Comparison of ENCODE assay signal across 8 cellular contexts in genomic region chr17:30116661-30117547, GRCh38. TPM values are rescaled to one million over a fixed set of nuclear protein-coding genes. Genes with fewer than 3 reads are reported as not detected.
DNase-seq lines count a peak whose midpoint lies in the region; ATAC-seq, FAIRE-seq and TF ChIP-seq lines count a peak whose summit lies in the region.

Gene NSRP1, plus strand, starts transcription at chr17:30116816. Its CDS starts 28 bp downstream, at chr17:30116844.

- H3K4me1 ChIP-seq in CD8-positive, alpha-beta memory T cell (ENCODE audit: insufficient read depth, low read length) = peaks cover 20% of the 10 kb centered on the region
- H3K4me1 ChIP-seq in HUES48 (ENCODE audit: control insufficient read depth, insufficient read depth, low read length) (0 out of 2 replicates have a peak, but pooled peaks cover 4% of the 10 kb centered on the region), NT2/D1 (ENCODE audit: insufficient read depth, insufficient read length) (no peaks in the 10 kb centered on the region), H1 (replicated peaks in 1 of 4; ENCODE audit: control insufficient read depth in 3 of 4, insufficient read depth in 4 of 4, low read length in 3 of 4) (no peaks in the 10 kb centered on the region)

- peak within 1 kb of the TSS; percentile 97 for H3K56ac ChIP-seq in H1 (replicated peaks; ENCODE audit: insufficient read length, low read depth, low read length)

- H3K36me3 Mint-ChIP-seq in CD8-positive, alpha-beta memory T cell = peaks cover 4 to 28% (median 9%) of the 10 kb centered on the region in 3 donors
- peaks cover 13% of the 10 kb centered on the region for H3K36me3 Mint-ChIP-seq in memory B cell

- no peak within 1 kb of the TSS for H2BK120ac ChIP-seq in H1 (replicated peaks; ENCODE audit: low read depth, low read length)

- no peaks in the 10 kb centered on the region for H3K27me3 ChIP-seq in CD8-positive, alpha-beta memory T cell (ENCODE audit: insufficient read depth, low read length, poor library complexity, severe bottlenecking)
- H3K27me3 ChIP-seq in HUES48 (ENCODE audit: control insufficient read depth, insufficient read depth, low read length) = no peaks in the 10 kb centered on the region
- no peaks in the 10 kb centered on the region for H3K27me3 ChIP-seq in NT2/D1 (ENCODE audit: insufficient read depth, insufficient read length)
- no peaks in the 10 kb centered on the region for H3K27me3 ChIP-seq in H1 (replicated peaks in 1 of 4; ENCODE audit: control insufficient read depth in 3 of 4, extremely low read depth in 1 of 4, insufficient read depth in 3 of 4, low read length in 3 of 4)

- H4K5ac ChIP-seq in H1 (ENCODE audit: insufficient read length, low read depth, low read length) = peak within 1 kb of the TSS; percentile 93

- H3K9me3 ChIP-seq in CD8-positive, alpha-beta memory T cell (ENCODE audit: low read length) = no peaks in the 10 kb centered on the region
- H3K9me3 ChIP-seq in HUES48 (ENCODE audit: control insufficient read depth, insufficient read depth, low read length) = no peaks in the 10 kb centered on the region
- H3K9me3 ChIP-seq in NT2/D1 (ENCODE audit: insufficient read depth, low read length) = no peaks in the 10 kb centered on the region
- no peaks in the 10 kb centered on the region for H3K9me3 ChIP-seq in H1 (ENCODE audit: insufficient read depth in 2 of 2, low read depth in 1 of 2, low read length in 1 of 2)

- peak within 1 kb of the TSS; percentile 45; the same call in 1 of the 2 replicates for H2AK5ac ChIP-seq in H1 (ENCODE audit: low read depth, low read length)

- peak within 1 kb of the TSS; percentile 99 for H3K9ac ChIP-seq in HUES48 (ENCODE audit: low read depth, low read length)
- peak within 1 kb of the TSS; percentile 98 for H3K9ac ChIP-seq in NT2/D1 (ENCODE audit: insufficient read length, low read depth)
- peak within 1 kb of the TSS; percentile 96 to 100 (median 100) for H3K9ac ChIP-seq in H1 (replicated peaks in 1 of 4; ENCODE audit: extremely low read depth in 1 of 4, low read depth in 3 of 4, low read length in 3 of 4)

- TF ChIP-seq RAD21 in H1 (IDR thresholded peaks at IDR 0.05 in 1 of 2, conservative IDR thresholded peaks at IDR 0.05 in 1 of 2; ENCODE audit: low read depth in 2 of 2, low read length in 2 of 2) = no peak

- peak within 1 kb of the TSS; percentile 94 to 100 (median 98) for H3K27ac Mint-ChIP-seq in CD8-positive, alpha-beta memory T cell
- peak within 1 kb of the TSS; percentile 100 for H3K27ac Mint-ChIP-seq in memory B cell

- 2% methylated on average over 47 of the region's 47 CpGs; no CpG with 5 or more reads in 1 of the 2 experiments for WGBS in H1 (ENCODE audit: extremely low coverage in 1 of 2, insufficient coverage in 1 of 2, insufficient read length in 1 of 2, insufficient replicate concordance in 2 of 2, low coverage in 1 of 2, low lambda C conversion rate in 2 of 2, missing lambda C conversion rate in 1 of 2), 2 experiments

- peak; percentile 98 to 99 for TF ChIP-seq POLR2A in H1 (IDR thresholded peaks at IDR 0.05; ENCODE audit: control extremely low read depth in 1 of 2, low read depth in 2 of 2, low read length in 2 of 2)

- peak within 1 kb of the TSS; percentile 94 for H2BK5ac ChIP-seq in H1 (ENCODE audit: low read depth, low read length)

- FAIRE-seq in H1 (lab: Jason Lieb, UNC) = no peak

- H3K27ac ChIP-seq in CD8-positive, alpha-beta memory T cell (ENCODE audit: low read depth, low read length) = peak within 1 kb of the TSS; percentile 99
- H3K27ac ChIP-seq in HUES48 (ENCODE audit: low read depth, low read length) = peak within 1 kb of the TSS; percentile 94
- peak within 1 kb of the TSS; percentile 98 for H3K27ac ChIP-seq in H1 (ENCODE audit: low read depth, low read length)

- peak within 1 kb of the TSS; percentile 75 for H3K18ac ChIP-seq in H1 (ENCODE audit: extremely low read depth, low read length)

- CTCF ChIA-PET in CD8-positive, alpha-beta memory T cell (lab: Charles Lee) = interaction anchor here (3.0 kb wide), 1 partner anchor 12 kb away, joined by 24 read pairs; no protein-coding TSS in a partner anchor
- CTCF ChIA-PET in H1 (lab: Charles Lee; ENCODE audit: partially characterized antibody) = interaction anchor here (0.6 kb wide), 1 partner anchor 33 kb away, joined by 3 read pairs; no protein-coding TSS in a partner anchor

- no peak within 1 kb of the TSS for H3K23ac ChIP-seq in H1 (ENCODE audit: insufficient read length)

- H4K91ac ChIP-seq in H1 (replicated peaks; ENCODE audit: insufficient read length, low read length) = peak within 1 kb of the TSS; percentile 87

- DNase-seq in CD8-positive, alpha-beta memory T cell = peak; percentile 85 to 94 (median 87)
- DNase-seq in GM20000 (ENCODE audit: low spot score) (peak; percentile 86), NT2/D1 (ENCODE audit: low read depth, low spot score) (peak; percentile 87), H1 (ENCODE audit: low read depth in 1 of 2, low spot score in 2 of 2) (peak; percentile 79 to 94), memory B cell (ENCODE audit: low spot score in 2 of 2) (peak; percentile 85 to 88)
- peak; percentile 85 to 91 (median 89) for DNase-seq in activated CD8-positive, alpha-beta memory T cell treated with anti-CD3 and anti-CD28 coated beads for 48 hours (ENCODE audit: low read depth in 2 of 3, low spot score in 2 of 3)
- peak; percentile 84 for DNase-seq in stimulated activated CD8-positive, alpha-beta memory T cell treated with anti-CD3 and anti-CD28 coated beads, Interleukin-12 subunit alpha, Interleukin-12 subunit beta, amount 100 ng/mL, for 1 hour (ENCODE audit: low read depth)

- TF ChIP-seq EP300 in H1 (IDR thresholded peaks at IDR 0.05; ENCODE audit: borderline replicate concordance in 1 of 2, low read depth in 2 of 2, low read length in 2 of 2) = no peak

- peaks cover 0 to 50% of the 10 kb centered on the region in 2 experiments; a peak in 3 of 4 replicates for H3K79me2 ChIP-seq in H1 (ENCODE audit: control insufficient read depth in 1 of 2, insufficient read depth in 2 of 2, low read length in 2 of 2)

- H4K20me1 ChIP-seq in H1 (replicated peaks in 1 of 2; ENCODE audit: control insufficient read depth in 1 of 2, insufficient read depth in 2 of 2, low read length in 2 of 2) = peaks cover 0 to 1% of the 10 kb centered on the region in 2 experiments

- H3K4me2 ChIP-seq in H1 (ENCODE audit: insufficient read depth in 1 of 2, low read depth in 2 of 2, low read length in 2 of 2) = peak within 1 kb of the TSS; percentile 68 to 72

- POLR2A ChIA-PET in CD8-positive, alpha-beta memory T cell (lab: Charles Lee) = interaction anchor here (0.5 to 0.6 kb wide), 4 partner anchors 164 to 1765 kb away, joined by 3 to 7 read pairs (median 4); no protein-coding TSS in a partner anchor
- POLR2A ChIA-PET in H1 (lab: Charles Lee; ENCODE audit: partially characterized antibody) = interaction anchor here (0.7 to 1.1 kb wide), 8 partner anchors 9 to 174 kb away, joined by 3 to 8 read pairs (median 4); partner anchors contain the start of gene SLC6A4

- no peak within 1 kb of the TSS for H3K14ac ChIP-seq in H1 (ENCODE audit: insufficient read length)

- H3K4me3 Mint-ChIP-seq in CD8-positive, alpha-beta memory T cell = peak within 1 kb of the TSS; percentile 96 to 99 (median 98)
- peak within 1 kb of the TSS; percentile 98 for H3K4me3 Mint-ChIP-seq in memory B cell

- H3K79me1 ChIP-seq in H1 (ENCODE audit: low read depth, low read length) = no peaks in the 10 kb centered on the region

- peak within 1 kb of the TSS; percentile 98 for H3K4me3 ChIP-seq in CD8-positive, alpha-beta memory T cell (ENCODE audit: low read length)
- H3K4me3 ChIP-seq in HUES48 (ENCODE audit: low read depth, low read length) (peak within 1 kb of the TSS; percentile 92), NT2/D1 (ENCODE audit: insufficient read length, low read depth) (peak within 1 kb of the TSS; percentile 84), H1 (ENCODE audit: extremely low read depth in 1 of 4, insufficient read depth in 2 of 4, low read depth in 3 of 4, low read length in 4 of 4) (peak within 1 kb of the TSS; percentile 80 to 100 (median 94))

- peak within 1 kb of the TSS; percentile 52; the same call in 1 of the 2 replicates for H2BK12ac ChIP-seq in H1 (ENCODE audit: low read depth, low read length)

- H4K8ac ChIP-seq in H1 (ENCODE audit: extremely low read depth, insufficient read depth, low read length) = peak within 1 kb of the TSS; percentile 98; the same call in 1 of the 2 replicates

- no peaks in the 10 kb centered on the region for H3K9me3 Mint-ChIP-seq in CD8-positive, alpha-beta memory T cell
- no peaks in the 10 kb centered on the region for H3K9me3 Mint-ChIP-seq in memory B cell

- H2AFZ ChIP-seq in H1 (ENCODE audit: low read length) = peak within 1 kb of the TSS; percentile 70

- peak within 1 kb of the TSS; percentile 72 for H3K4ac ChIP-seq in H1 (replicated peaks; ENCODE audit: insufficient read length, low read depth, low read length)

- H3K23me2 ChIP-seq in H1 (ENCODE audit: low read depth, low read length) = peaks cover 5% of the 10 kb centered on the region

- TF ChIP-seq CTCF in GM20000 (IDR thresholded peaks at IDR 0.05; ENCODE audit: extremely low read depth, missing control alignments) (no peak), H1 (IDR thresholded peaks at IDR 0.05; ENCODE audit: control extremely low read depth in 1 of 3, insufficient read depth in 1 of 3, low read depth in 1 of 3, low read length in 3 of 3) (no peak)

- no peak within 1 kb of the TSS for H2BK15ac ChIP-seq in H1 (ENCODE audit: low read length)

- no peaks in the 10 kb centered on the region for H3K36me3 ChIP-seq in CD8-positive, alpha-beta memory T cell (ENCODE audit: insufficient read depth, low read length)
- H3K36me3 ChIP-seq in HUES48 (ENCODE audit: control insufficient read depth, insufficient read depth, low read length) (peaks cover 23% of the 10 kb centered on the region), NT2/D1 (ENCODE audit: insufficient read depth, insufficient read length, low read length) (peaks cover 11% of the 10 kb centered on the region), H1 (ENCODE audit: control insufficient read depth in 2 of 4, insufficient read depth in 4 of 4, low read length in 3 of 4) (peaks cover 0 to 15% (median 0%) of the 10 kb centered on the region in 4 experiments; a peak in 3 of 8 replicates)

- H2BK20ac ChIP-seq in H1 (ENCODE audit: low read length) = no peak within 1 kb of the TSS

- H3K4me1 Mint-ChIP-seq in CD8-positive, alpha-beta memory T cell = peaks cover 41 to 53% (median 50%) of the 10 kb centered on the region in 3 donors
- H3K4me1 Mint-ChIP-seq in memory B cell = peaks cover 19% of the 10 kb centered on the region

- H3K27me3 Mint-ChIP-seq in CD8-positive, alpha-beta memory T cell = peaks cover 0 to 1% of the 10 kb centered on the region in 2 donors
- H3K27me3 Mint-ChIP-seq in memory B cell = peaks cover under 1% of the 10 kb centered on the region

- peak; percentile 97 for ATAC-seq in memory B cell (ENCODE audit: low read depth)

RNA-seq across cellular contexts. Expression of gene NSRP1, which starts in this region (rescaled TPM):
- 10 to 100 TPM; 26.8 to 27.9 TPM for total RNA-seq in CD8-positive, alpha-beta memory T cell
- 38.4 TPM for polyA plus RNA-seq in CD8-positive, alpha-beta memory T cell
- total RNA-seq in H1 (2021; fragmentation: NEBNext Ultra II Directional; extraction: Animal tissue kit (Norgen Biotek cat#: 25700)) = 22.4 and 22.7 TPM in 2 replicates
- 5.4 and 6.1 TPM in 2 replicates for polyA plus RNA-seq in H1 (2011; rRNA removed)
- polyA plus RNA-seq in H1 (2011; cell fraction: cytosol; rRNA removed) = 11.6 TPM
- polyA plus RNA-seq in H1 (2011; cell fraction: nucleus; rRNA removed) = 14.6 TPM
- 18.9 to 42.8 TPM (median 22.4 TPM) in 4 replicates for polyA plus RNA-seq in H1 (2012, experiment 1 of 2)
- polyA plus RNA-seq in H1 (2012, experiment 2 of 2) = 3.5 TPM
- 66.5 TPM for polyA plus RNA-seq in H1 (2013, experiment 1 of 2)
- polyA plus RNA-seq in H1 (2013, experiment 2 of 2) = 65.2 TPM
- 8.4 and 8.9 TPM in 2 replicates for polyA minus RNA-seq in H1 (2011; rRNA and poly(A)+ RNA removed)
- polyA minus RNA-seq in H1 (2011; cell fraction: cytosol; rRNA and poly(A)+ RNA removed) = 27.4 TPM
- polyA minus RNA-seq in H1 (2011; cell fraction: nucleus; rRNA and poly(A)+ RNA removed) = 32.1 TPM

Comparison
In these comparisons a context has a peak if more than half of its experiments do, and no peak if none do; other contexts are left out.
1. Peak in every context shown above with its lines: DNase-seq, ATAC-seq, H3K4me3 ChIP-seq and H3K27ac ChIP-seq.